11 cellular contexts compared by ENCODE assay signal in genomic region chr9:12859704-12860251, GRCh38.
A peak's percentile ranks its signal among the peaks of the same experiment; 100 is the strongest.
DNase-seq lines count a peak whose midpoint lies in the region; ATAC-seq and TF ChIP-seq lines count a peak whose summit lies in the region.
"Had no signal": no experiment of that assay in that cellular context is flagged by ENCODE, and none has a peak within 500 bp of the region (broad histone marks: within the 10 kb centered on the region; RNA-seq: fewer than 3 reads in every experiment).

No MANE protein-coding gene starts in this region.

- no peak overlapping the region for H2BK5ac ChIP-seq in H9 (ENCODE audit: insufficient read length, low read length)

- no peaks in the 10 kb centered on the region for H3K36me3 ChIP-seq in osteoblast (ENCODE audit: insufficient read depth, low read length)

- H3K79me1 ChIP-seq in H9 (ENCODE audit: insufficient read depth, low read depth, low read length, poor library complexity, severe bottlenecking) = no peaks in the 10 kb centered on the region

- no peak overlapping the region for H4K91ac ChIP-seq in H9 (ENCODE audit: insufficient read length, low read depth, low read length)

- no peak overlapping the region for H3K4ac ChIP-seq in H9 (ENCODE audit: low read depth, low read length)

- ATAC-seq in esophagus mucosa (peak; percentile 96), GM19455 (IDR thresholded peaks at IDR 0.05; ENCODE audit: unreplicated experiment) (no peak)
- ATAC-seq: activated naive CD4-positive, alpha-beta T cell treated with anti-CD3 and anti-CD28 coated beads, Interleukin-2, amount 50 U/mL, for 72 hours; naive thymus-derived CD8-positive, alpha-beta T cell had no signal

- H2BK12ac ChIP-seq in H9 (ENCODE audit: insufficient read length, low read depth, low read length) = no peak overlapping the region

- no peak overlapping the region for H2BK15ac ChIP-seq in H9 (ENCODE audit: low read depth, low read length)

- H3K56ac ChIP-seq in H9 (ENCODE audit: insufficient read length, low read depth, low read length) = no peak overlapping the region

- no peaks in the 10 kb centered on the region for H3K9me3 Mint-ChIP-seq in H9

- TF ChIP-seq CTCF in osteoblast (IDR thresholded peaks at IDR 0.05; ENCODE audit: extremely low read depth, low read depth, low read length) (no peak), H9 (conservative IDR thresholded peaks at IDR 0.05) (no peak)

- no peak overlapping the region for H3K4me3 Mint-ChIP-seq in H9
- H3K4me3 Mint-ChIP-seq: naive thymus-derived CD8-positive, alpha-beta T cell had no signal

- peaks cover 7 to 14% of the 10 kb centered on the region in 2 experiments for H3K4me1 Mint-ChIP-seq in H9
- H3K4me1 Mint-ChIP-seq: naive thymus-derived CD8-positive, alpha-beta T cell had no signal

- H3K23me2 ChIP-seq in H9 (ENCODE audit: insufficient read length, low read depth, low read length, poor library complexity, severe bottlenecking) = no peaks in the 10 kb centered on the region

- H2AFZ ChIP-seq in osteoblast (ENCODE audit: low read length) = peak overlapping the region; percentile 30
- no peak overlapping the region for H2AFZ ChIP-seq in H9 (ENCODE audit: low read length)

- no peak overlapping the region for H2BK120ac ChIP-seq in H9 (ENCODE audit: low read depth, low read length, poor library complexity, severe bottlenecking)

- H3K27me3 ChIP-seq in osteoblast (ENCODE audit: insufficient read depth, low read length) (no peaks in the 10 kb centered on the region), H9 (ENCODE audit: insufficient read depth, low read length) (no peaks in the 10 kb centered on the region)

- H3K14ac ChIP-seq in H9 (ENCODE audit: insufficient read depth, low read length) = no peak overlapping the region

- H3K4me1 ChIP-seq in osteoblast (ENCODE audit: insufficient read depth, low read length) (peaks cover 33% of the 10 kb centered on the region), H9 (ENCODE audit: insufficient read depth, low read length) (no peaks in the 10 kb centered on the region; the same call in 1 of the 2 replicates)

- peak overlapping the region; percentile 60 for H3K4me3 ChIP-seq in osteoblast (ENCODE audit: insufficient read depth, low read length)

- no peaks in the 10 kb centered on the region for H3K27me3 Mint-ChIP-seq in H9 (ENCODE audit: low read depth)
- H3K27me3 Mint-ChIP-seq: naive thymus-derived CD8-positive, alpha-beta T cell had no signal

- peak; percentile 54 for DNase-seq in EH (ENCODE audit: low read depth)
- peak; percentile 68 for DNase-seq in NCI-H748 treated with DMSO at 0.1 percent for 48 hours (lab: John Stamatoyannopoulos, UW)
- DNase-seq in osteoblast (ENCODE audit: insufficient read length, low spot score, missing footprints) = peak; percentile 51
- no peak for DNase-seq in H9
- DNase-seq in activated CD4-positive, alpha-beta T cell treated with anti-CD3 and anti-CD28 coated beads for 1 hour = no peak
- no peak for DNase-seq in NCI-H526 treated with DMSO at 0.1 percent for 48 hours (lab: John Stamatoyannopoulos, UW)
- DNase-seq: activated CD4-positive, alpha-beta T cell treated with anti-CD3 and anti-CD28 coated beads for 4 hours; naive thymus-derived CD8-positive, alpha-beta T cell had no signal

- H3K9me3 ChIP-seq in osteoblast (ENCODE audit: low read depth, low read length) (no peaks in the 10 kb centered on the region), H9 (ENCODE audit: control insufficient read depth, low read depth, low read length) (no peaks in the 10 kb centered on the region)

- no CpG with 5 or more reads among the region's 5 CpGs for WGBS in H9 (ENCODE audit: extremely low coverage, insufficient read length, low lambda C conversion rate)

- no peak overlapping the region for H4K5ac ChIP-seq in H9 (ENCODE audit: insufficient read length, low read depth, low read length)

- H3K36me3 Mint-ChIP-seq in H9 (ENCODE audit: insufficient read depth in 1 of 3, low read depth in 3 of 3) = no peaks in the 10 kb centered on the region
- H3K36me3 Mint-ChIP-seq: activated naive CD4-positive, alpha-beta T cell treated with anti-CD3 and anti-CD28 coated beads, Interleukin-2, amount 50 U/mL, for 72 hours; naive thymus-derived CD8-positive, alpha-beta T cell had no signal

- no peaks in the 10 kb centered on the region for H3K79me2 ChIP-seq in osteoblast (ENCODE audit: insufficient read depth, low read length)
- no peaks in the 10 kb centered on the region for H3K79me2 ChIP-seq in H9 (ENCODE audit: insufficient read depth, low read length)

- H3K27ac ChIP-seq in osteoblast (ENCODE audit: low read depth, low read length) (peak overlapping the region; percentile 77), H9 (ENCODE audit: insufficient read length, low read depth, low read length) (no peak overlapping the region)

- no peak overlapping the region for H2AK5ac ChIP-seq in H9 (ENCODE audit: insufficient read length, low read length)

- H4K20me1 ChIP-seq in osteoblast (ENCODE audit: insufficient read depth, low read length) (no peaks in the 10 kb centered on the region), H9 (ENCODE audit: control insufficient read depth, insufficient read depth, insufficient read length) (no peaks in the 10 kb centered on the region)

- no peak overlapping the region for H3K18ac ChIP-seq in H9 (ENCODE audit: insufficient read length, low read depth, low read length)

- H3K4me2 ChIP-seq in osteoblast (ENCODE audit: insufficient read depth, low read length) = peak overlapping the region; percentile 78
- H3K4me2 ChIP-seq in H9 (ENCODE audit: insufficient read depth, insufficient read length, low read length) = no peak overlapping the region

- H3K9ac ChIP-seq in H9 (ENCODE audit: extremely low read depth, insufficient read length, low read length) = no peak overlapping the region

- H2BK20ac ChIP-seq in H9 (ENCODE audit: low read depth, low read length, poor library complexity, severe bottlenecking) = no peak overlapping the region

- no peak overlapping the region for H3K23ac ChIP-seq in H9 (ENCODE audit: insufficient read length, low read depth, low read length)

- no peak overlapping the region for H3K27ac Mint-ChIP-seq in H9
- H3K27ac Mint-ChIP-seq: activated naive CD4-positive, alpha-beta T cell treated with anti-CD3 and anti-CD28 coated beads, Interleukin-2, amount 50 U/mL, for 72 hours; naive thymus-derived CD8-positive, alpha-beta T cell had no signal

- H3T11ph ChIP-seq in H9 (ENCODE audit: low read length) = no peak overlapping the region

- no peak overlapping the region for H4K8ac ChIP-seq in H9 (replicated peaks; ENCODE audit: insufficient read length, low read depth, low read length)

Comparison
In these comparisons a context has a peak if more than half of its experiments do, and no peak if none do; other contexts are left out.
1. DNase-seq: peak in EH (single experiment), NCI-H748 treated with DMSO at 0.1 percent for 48 hours (single experiment) and osteoblast (single experiment); none in H9 (single experiment), activated CD4-positive, alpha-beta T cell treated with anti-CD3 and anti-CD28 coated beads for 1 hour (single experiment) and NCI-H526 treated with DMSO at 0.1 percent for 48 hours (single experiment).